Comparison of ENCODE assay signal across 2 cellular contexts in genomic region chr5:150057052-150057451, GRCh38.
TF ChIP-seq lines count a peak whose summit lies in the region.

No MANE protein-coding gene starts in this region.

TF ChIP-seq in HCT116, 20 proteins besides CTCF, POLR2A, EP300 and RAD21:
- no peak for TF ChIP-seq ELF1 (IDR thresholded peaks at IDR 0.05; ENCODE audit: borderline replicate concordance, low read depth)
- TF ChIP-seq ZBTB33 (IDR thresholded peaks at IDR 0.05; ENCODE audit: extremely low read depth, insufficient replicate concordance, low read length): no peak
- TF ChIP-seq MAX (IDR thresholded peaks at IDR 0.05): no peak
- TF ChIP-seq SRF (IDR thresholded peaks at IDR 0.05; ENCODE audit: low read depth): no peak
- TF ChIP-seq CBX3 (IDR thresholded peaks at IDR 0.05; ENCODE audit: low read depth): no peak
- TF ChIP-seq EGR1 (IDR thresholded peaks at IDR 0.05; ENCODE audit: low read depth): no peak
- no peak for TF ChIP-seq SIN3A (IDR thresholded peaks at IDR 0.05; ENCODE audit: low read depth)
- no peak for TF ChIP-seq YY1 (IDR thresholded peaks at IDR 0.05; ENCODE audit: extremely low read depth, insufficient replicate concordance, low read depth, low read length)
- TF ChIP-seq CEBPB (IDR thresholded peaks at IDR 0.05; ENCODE audit: low read depth): no peak
- no peak for TF ChIP-seq SP1 (IDR thresholded peaks at IDR 0.05; ENCODE audit: low read depth)
- TF ChIP-seq EZH2phosphoT487 (IDR thresholded peaks at IDR 0.05; ENCODE audit: borderline replicate concordance): no peak
- no peak for TF ChIP-seq TCF7L2 (IDR thresholded peaks at IDR 0.05; ENCODE audit: borderline replicate concordance, extremely low read depth, insufficient read depth, insufficient read length)
- TF ChIP-seq POLR2AphosphoS5 (IDR thresholded peaks at IDR 0.05; ENCODE audit: low read depth, low read length): no peak
- no peak for TF ChIP-seq ZFX (IDR thresholded peaks at IDR 0.05)
- no peak for TF ChIP-seq ZNF274 (IDR thresholded peaks at IDR 0.05; ENCODE audit: low read depth, low read length)
- TF ChIP-seq JUND (IDR thresholded peaks at IDR 0.05): no peak
- TF ChIP-seq REST (IDR thresholded peaks at IDR 0.05; ENCODE audit: low read depth): no peak
TF ChIP-seq in HCT116: peak in this region for 0.

TF ChIP-seq in K562, 482 proteins besides CTCF, POLR2A, EP300 and RAD21:
- TF ChIP-seq MAX (CRISPR knock-in tag; IDR thresholded peaks at IDR 0.05) (no peak), POLR2G (IDR thresholded peaks at IDR 0.05; ENCODE audit: low read depth, low read length) (0 out of 2 replicates have a peak, but pooled peaks have one; percentile 17)
TF ChIP-seq in K562: peak in this region for 1.
